2 cellular contexts compared by ENCODE assay signal in the genomic region with DNA sequence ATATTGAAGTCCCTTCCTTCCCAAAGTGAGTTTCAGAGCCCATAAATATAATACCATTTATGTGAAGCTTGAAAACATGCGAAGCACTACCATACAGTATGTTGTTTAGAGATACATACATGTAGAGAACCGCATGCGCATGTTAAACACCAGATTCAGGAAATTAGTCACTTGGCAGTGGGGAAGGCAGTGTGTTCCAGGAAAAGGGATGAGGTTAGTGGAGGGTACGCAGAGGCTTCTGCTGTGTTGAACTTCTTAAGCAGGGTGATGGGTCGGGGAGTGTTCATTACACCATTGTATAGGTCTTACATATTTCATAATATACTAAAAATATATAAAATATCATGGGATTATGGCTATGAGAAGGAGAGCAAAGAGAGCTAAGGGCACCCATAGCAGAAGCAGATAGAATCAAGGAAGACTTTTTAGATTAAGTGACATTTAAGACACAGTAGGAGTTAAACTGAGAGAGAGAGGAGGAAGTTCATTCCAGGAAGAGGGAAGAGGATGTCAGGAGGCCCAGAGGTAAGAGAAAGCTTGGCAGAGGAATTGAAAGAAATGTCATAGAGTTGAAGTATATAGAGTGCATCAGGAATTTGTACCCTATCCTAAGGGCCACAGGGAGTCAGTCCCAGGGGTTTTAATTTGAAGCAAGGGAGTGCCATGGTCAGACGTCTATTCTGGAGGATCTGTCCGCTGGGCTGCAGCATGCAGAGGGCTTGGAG.
TF ChIP-seq lines count a peak whose summit lies in the region.

No MANE protein-coding gene starts in this region.

TF ChIP-seq in HepG2, 621 proteins besides CTCF, POLR2A, EP300 and RAD21:
- TF ChIP-seq NR2F2 (IDR thresholded peaks at IDR 0.05; ENCODE audit: borderline replicate concordance, low read depth), result no peak
- no peak for TF ChIP-seq NR2F1 (CRISPR knock-in tag; IDR thresholded peaks at IDR 0.05)
TF ChIP-seq in HepG2: peak in this region for 0.

TF ChIP-seq in K562, 482 proteins besides CTCF, POLR2A, EP300 and RAD21:
- TF ChIP-seq CTCFL (IDR thresholded peaks at IDR 0.05; ENCODE audit: borderline replicate concordance, insufficient read depth, low read depth, low read length, poor library complexity, severe bottlenecking) (no peak), ZC3H8 (IDR thresholded peaks at IDR 0.05) (no peak), FOXP4 (CRISPR knock-in tag; IDR thresholded peaks at IDR 0.05; ENCODE audit: borderline replicate concordance) (no peak)
